ENCODE assay signal across 13 cellular contexts in the genomic region with DNA sequence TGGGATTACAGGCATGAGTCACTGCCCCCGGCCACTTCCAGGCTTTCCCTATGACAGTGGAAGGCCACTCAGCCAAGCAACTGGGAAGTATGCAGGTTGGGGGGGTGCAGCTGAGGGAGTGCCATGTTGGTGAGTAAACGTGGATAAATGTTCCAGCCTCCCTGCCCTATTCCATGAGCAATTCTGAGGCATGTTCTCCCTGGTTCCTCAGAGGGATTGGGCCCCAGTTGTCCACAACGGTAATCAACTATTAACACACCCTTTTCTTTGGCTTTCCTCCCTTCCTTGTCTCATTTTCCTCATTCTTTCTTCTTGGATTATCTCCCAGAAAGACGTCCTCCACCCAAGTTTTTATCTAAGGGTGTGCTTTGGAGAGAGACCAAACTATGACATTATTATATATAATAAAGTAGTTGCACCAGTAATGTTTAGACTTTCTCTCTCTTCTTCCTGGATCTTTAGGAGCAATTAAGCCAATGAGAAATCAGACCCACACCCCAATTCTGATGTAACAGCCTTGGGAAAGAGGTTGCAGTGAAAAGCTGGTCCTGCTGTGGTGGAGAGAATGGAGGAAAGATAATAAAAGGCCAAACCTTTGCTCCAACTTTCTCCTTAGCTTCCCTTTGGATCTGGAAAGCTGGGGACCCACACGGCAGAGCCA. TPM values are rescaled to one million over a fixed set of nuclear protein-coding genes. Genes with fewer than 3 reads are reported as not detected.
DNase-seq lines count a peak whose midpoint lies in the region; ATAC-seq, FAIRE-seq and TF ChIP-seq lines count a peak whose summit lies in the region.
"Had no signal": no experiment of that assay in that cellular context is flagged by ENCODE, and none has a peak within 500 bp of the region (broad histone marks: within the 10 kb centered on the region; RNA-seq: fewer than 3 reads in every experiment).

No MANE protein-coding gene starts in this region.

- H3K4me3 ChIP-seq in RWPE2 (ENCODE audit: severe bottlenecking): peak overlapping the region; percentile 19
- H3K4me3 ChIP-seq in MM.1S (ENCODE audit: low read length): no peak overlapping the region
- H3K4me3 ChIP-seq: ascending aorta had no signal

- peak overlapping the region; percentile 74 for H3K27ac ChIP-seq in RWPE2 (ENCODE audit: poor library complexity, severe bottlenecking)
- peak overlapping the region; percentile 72 for H3K27ac ChIP-seq in foreskin keratinocyte
- H3K27ac ChIP-seq in MM.1S (ENCODE audit: low read length): no peak overlapping the region

- H3K9me3 ChIP-seq in RWPE2 (ENCODE audit: severe bottlenecking) (no peaks in the 10 kb centered on the region), MM.1S (replicated peaks; ENCODE audit: insufficient read depth, low read length) (no peaks in the 10 kb centered on the region)
- H3K9me3 ChIP-seq: ascending aorta had no signal

- H2AFZ ChIP-seq in MM.1S (ENCODE audit: low read length): no peak overlapping the region

- no peaks in the 10 kb centered on the region for H4K20me1 ChIP-seq in MM.1S (ENCODE audit: insufficient read depth, low read length)

- H3K27me3 ChIP-seq in RWPE2 (ENCODE audit: insufficient read depth, poor library complexity, severe bottlenecking) (no peaks in the 10 kb centered on the region), foreskin keratinocyte (no peaks in the 10 kb centered on the region), MM.1S (replicated peaks; ENCODE audit: insufficient read depth, low read length) (no peaks in the 10 kb centered on the region)
- H3K27me3 ChIP-seq: ascending aorta had no signal

- H3K4me1 ChIP-seq in RWPE2 (ENCODE audit: insufficient read depth, poor library complexity, severe bottlenecking) (peaks cover 9% of the 10 kb centered on the region), foreskin keratinocyte (peaks cover 15% of the 10 kb centered on the region), MM.1S (ENCODE audit: low read length) (no peaks in the 10 kb centered on the region)
- H3K4me1 ChIP-seq: ascending aorta had no signal

- TF ChIP-seq CTCF in RWPE2 (IDR thresholded peaks at IDR 0.05; ENCODE audit: poor library complexity, severe bottlenecking) (no peak), foreskin keratinocyte (conservative IDR thresholded peaks at IDR 0.05) (no peak), MM.1S (IDR thresholded peaks at IDR 0.05; ENCODE audit: low read length) (no peak)

- H3K9ac ChIP-seq in MM.1S (ENCODE audit: low read length): no peak overlapping the region

- ATAC-seq in RWPE2 (ENCODE audit: low read depth): peak; percentile 88
- peak; percentile 91 for ATAC-seq in foreskin keratinocyte
- peak; percentile 92 for ATAC-seq in sciatic nerve

- H3F3A ChIP-seq in MM.1S (ENCODE audit: insufficient read depth, low read length): no peaks in the 10 kb centered on the region

- H3K4me2 ChIP-seq in MM.1S (ENCODE audit: low read depth, low read length): no peak overlapping the region

- DNase-seq in EH (ENCODE audit: low read depth) (peak; percentile 91), RWPE2 (ENCODE audit: low spot score) (peak; percentile 86), foreskin keratinocyte (peak; percentile 95 to 98), sciatic nerve (ENCODE audit: low spot score) (no peak), foreskin melanocyte (no peak), NCI-H524 (lab: John Stamatoyannopoulos, UW) (no peak), frontal cortex (ENCODE audit: low spot score in 2 of 2) (no peak), MM.1S (no peak)
- DNase-seq: activated CD4-positive, alpha-beta T cell treated with anti-CD3 and anti-CD28 coated beads, Interleukin-2, amount 50 U/mL, for 1 hour; MV-4-11 had no signal

- H3K36me3 ChIP-seq in RWPE2 (ENCODE audit: low read depth): no peaks in the 10 kb centered on the region
- H3K36me3 ChIP-seq in MM.1S (replicated peaks; ENCODE audit: insufficient read depth, low read length): no peaks in the 10 kb centered on the region
- H3K36me3 ChIP-seq: ascending aorta had no signal

- no peak for FAIRE-seq in frontal cortex (lab: Jason Lieb, UNC)
- FAIRE-seq: D721Med had no signal

- H3K9me2 ChIP-seq in MM.1S (replicated peaks; ENCODE audit: insufficient read depth, low read length): no peaks in the 10 kb centered on the region

- intact Hi-C loops in sciatic nerve (cut with DNase I): no loop called here

- H3K79me2 ChIP-seq in MM.1S (ENCODE audit: low read length): no peaks in the 10 kb centered on the region

RNA-seq across cellular contexts. Expression of a gene that starts 6.8 kb away (rescaled TPM):
- total RNA-seq in foreskin keratinocyte: 0.44 and 0.63 TPM in 2 replicates
- 0.40 and 0.72 TPM in 2 replicates for polyA plus RNA-seq in foreskin keratinocyte
- total RNA-seq in sciatic nerve: 0.80 TPM
- total RNA-seq in frontal cortex: not detected
- total RNA-seq: ascending aorta, renal cortical epithelial cell had no signal

RNA-seq across cellular contexts. Expression of a gene that starts 15.4 kb away (rescaled TPM):
- total RNA-seq in foreskin keratinocyte: 9.7 and 11.9 TPM in 2 replicates
- 9.3 and 11.8 TPM in 2 replicates for polyA plus RNA-seq in foreskin keratinocyte
- total RNA-seq in sciatic nerve: 0.18 TPM
- total RNA-seq in frontal cortex: 5.3 TPM
- total RNA-seq: renal cortical epithelial cell had no signal

RNA-seq across cellular contexts. Expression of a gene that starts 35.5 kb away (rescaled TPM):
- total RNA-seq in foreskin keratinocyte (462 and 520 TPM in 2 replicates), sciatic nerve (184 TPM), frontal cortex (18.8 TPM)
- polyA plus RNA-seq in foreskin keratinocyte: 928 and 982 TPM in 2 replicates

Comparison
In these comparisons a context has a peak if more than half of its experiments do, and no peak if none do; other contexts are left out.
1. DNase-seq: peak in EH (single experiment), RWPE2 (single experiment) and foreskin keratinocyte (2 of 2); none in sciatic nerve (single experiment), foreskin melanocyte (single experiment), NCI-H524 (0 of 2), frontal cortex (0 of 2) and MM.1S (single experiment).
2. Peak in every context shown above with its lines, with median percentiles within 50 percentile points of each other: ATAC-seq.